ENCODE assay signal across 6 cellular contexts in genomic region chr16:3458852-3459361, GRCh38. TPM values are rescaled to one million over a fixed set of nuclear protein-coding genes. Genes with fewer than 3 reads are reported as not detected.
A peak's percentile ranks its signal among the peaks of the same experiment; 100 is the strongest.
DNase-seq lines count a peak whose midpoint lies in the region; ATAC-seq and TF ChIP-seq lines count a peak whose summit lies in the region.

No MANE protein-coding gene starts in this region.

- H3K27ac ChIP-seq in DND-41 (ENCODE audit: low read length) (peak overlapping the region; percentile 98), MM.1S (ENCODE audit: low read length) (peak overlapping the region; percentile 66), esophagus squamous epithelium (peak overlapping the region; percentile 92 to 98 (median 95)), skin epidermis (peak overlapping the region in 20 of 21 experiments; percentile 77 to 99 (median 96))

- intact Hi-C loops in esophagus squamous epithelium (cut with DNase I): no loop called here

- no peak for ATAC-seq in DND-41 (ENCODE audit: insufficient read depth, low read depth)
- ATAC-seq in GM21360 (IDR thresholded peaks at IDR 0.05; ENCODE audit: unreplicated experiment): no peak

- no peaks in the 10 kb centered on the region for H3K9me2 ChIP-seq in MM.1S (replicated peaks; ENCODE audit: insufficient read depth, low read length)

- peaks cover 20% of the 10 kb centered on the region for H3F3A ChIP-seq in MM.1S (ENCODE audit: insufficient read depth, low read length)

- H3K36me3 ChIP-seq in DND-41 (ENCODE audit: insufficient read depth, low read length): peaks cover 4% of the 10 kb centered on the region
- H3K36me3 ChIP-seq in MM.1S (replicated peaks; ENCODE audit: insufficient read depth, low read length): no peaks in the 10 kb centered on the region
- no peaks in the 10 kb centered on the region for H3K36me3 ChIP-seq in esophagus squamous epithelium

- H2AFZ ChIP-seq in DND-41 (ENCODE audit: low read depth, low read length) (peak overlapping the region; percentile 80), MM.1S (ENCODE audit: low read length) (peak overlapping the region; percentile 87)

- H3K4me1 ChIP-seq in DND-41 (ENCODE audit: insufficient read depth, low read length) (peaks cover 57% of the 10 kb centered on the region), MM.1S (ENCODE audit: low read length) (peaks cover 22% of the 10 kb centered on the region), esophagus squamous epithelium (peaks cover 36 to 66% (median 45%) of the 10 kb centered on the region in 3 donors)

- WGBS in esophagus squamous epithelium, 2 donors: 2 to 8% methylated on average over 8 of the region's 10 CpGs

- H3K9me3 ChIP-seq in DND-41 (ENCODE audit: insufficient read depth, low read length, severe bottlenecking) (no peaks in the 10 kb centered on the region), MM.1S (replicated peaks; ENCODE audit: insufficient read depth, low read length) (no peaks in the 10 kb centered on the region), esophagus squamous epithelium (no peaks in the 10 kb centered on the region)

- H3K79me2 ChIP-seq in DND-41 (ENCODE audit: insufficient read depth, low read length) (peaks cover 69% of the 10 kb centered on the region), MM.1S (ENCODE audit: low read length) (peaks cover 61% of the 10 kb centered on the region)

- H3K4me3 ChIP-seq in DND-41 (ENCODE audit: low read depth in 1 of 2, low read length in 2 of 2): peak overlapping the region; percentile 91 to 94; a peak in 3 of 4 replicates
- H3K4me3 ChIP-seq in MM.1S (ENCODE audit: low read length): peak overlapping the region; percentile 96
- H3K4me3 ChIP-seq in esophagus squamous epithelium: peak overlapping the region; percentile 59 to 91 (median 72)
- H3K4me3 ChIP-seq in skin epidermis: peak overlapping the region; percentile 49 to 89 (median 74)

- no peak for TF ChIP-seq POLR2A in esophagus squamous epithelium (IDR thresholded peaks at IDR 0.05)

- H3K27me3 ChIP-seq in DND-41 (ENCODE audit: insufficient read depth, low read length, poor library complexity): no peaks in the 10 kb centered on the region
- no peaks in the 10 kb centered on the region for H3K27me3 ChIP-seq in MM.1S (replicated peaks; ENCODE audit: insufficient read depth, low read length)
- no peaks in the 10 kb centered on the region for H3K27me3 ChIP-seq in esophagus squamous epithelium

- no peak for DNase-seq in DND-41
- peak; percentile 31 for DNase-seq in MM.1S
- DNase-seq in esophagus squamous epithelium (lab: John Stamatoyannopoulos, UW): no peak
- DNase-seq in activated gamma-delta T cell (lab: John Stamatoyannopoulos, UW): no peak

- peaks cover 32% of the 10 kb centered on the region for H4K20me1 ChIP-seq in DND-41 (ENCODE audit: insufficient read depth, low read length)
- no peaks in the 10 kb centered on the region for H4K20me1 ChIP-seq in MM.1S (ENCODE audit: insufficient read depth, low read length)

- H3K9ac ChIP-seq in DND-41 (ENCODE audit: low read depth, low read length) (peak overlapping the region; percentile 90), MM.1S (ENCODE audit: low read length) (peak overlapping the region; percentile 90)

- H3K4me2 ChIP-seq in DND-41 (ENCODE audit: insufficient read depth, low read length) (peak overlapping the region; percentile 99), MM.1S (ENCODE audit: low read depth, low read length) (peak overlapping the region; percentile 92)

- TF ChIP-seq CTCF in DND-41 (IDR thresholded peaks at IDR 0.05; ENCODE audit: borderline replicate concordance, extremely low read depth, low read length, poor library complexity, severe bottlenecking): no peak
- TF ChIP-seq CTCF in MM.1S (IDR thresholded peaks at IDR 0.05; ENCODE audit: low read length): no peak
- no peak for TF ChIP-seq CTCF in esophagus squamous epithelium (IDR thresholded peaks at IDR 0.05)

RNA-seq across cellular contexts. Expression of gene NAA60, which starts 15.4 kb away (rescaled TPM):
- 10 to 100 TPM; 21.0 to 31.6 (median 23.7) TPM for total RNA-seq in esophagus squamous epithelium

RNA-seq across cellular contexts. Expression of gene ZNF597, which starts 15.6 kb away (rescaled TPM):
- 1 to 10 TPM in 3 of 4 donors, under 1 TPM in 1; 0.68 to 2.1 (median 1.0) TPM for total RNA-seq in esophagus squamous epithelium

RNA-seq across cellular contexts. Expression of gene C16orf90, which starts 36.4 kb away (rescaled TPM):
- not detected for total RNA-seq in esophagus squamous epithelium

RNA-seq across cellular contexts. Expression of gene CLUAP1, which starts 41.9 kb away (rescaled TPM):
- 10 to 100 TPM in 1 of 4 donors, 1 to 10 TPM in 3; 1.6 to 20.1 (median 5.6) TPM for total RNA-seq in esophagus squamous epithelium

RNA-seq across cellular contexts. Expression of gene ZNF174, which starts 57.9 kb away (rescaled TPM):
- total RNA-seq in esophagus squamous epithelium: 10 to 100 TPM in 1 of 4 donors, 1 to 10 TPM in 3; 5.8 to 13.0 (median 9.3) TPM
